Comparison of ENCODE assay signal across 9 cellular contexts in the genomic region with DNA sequence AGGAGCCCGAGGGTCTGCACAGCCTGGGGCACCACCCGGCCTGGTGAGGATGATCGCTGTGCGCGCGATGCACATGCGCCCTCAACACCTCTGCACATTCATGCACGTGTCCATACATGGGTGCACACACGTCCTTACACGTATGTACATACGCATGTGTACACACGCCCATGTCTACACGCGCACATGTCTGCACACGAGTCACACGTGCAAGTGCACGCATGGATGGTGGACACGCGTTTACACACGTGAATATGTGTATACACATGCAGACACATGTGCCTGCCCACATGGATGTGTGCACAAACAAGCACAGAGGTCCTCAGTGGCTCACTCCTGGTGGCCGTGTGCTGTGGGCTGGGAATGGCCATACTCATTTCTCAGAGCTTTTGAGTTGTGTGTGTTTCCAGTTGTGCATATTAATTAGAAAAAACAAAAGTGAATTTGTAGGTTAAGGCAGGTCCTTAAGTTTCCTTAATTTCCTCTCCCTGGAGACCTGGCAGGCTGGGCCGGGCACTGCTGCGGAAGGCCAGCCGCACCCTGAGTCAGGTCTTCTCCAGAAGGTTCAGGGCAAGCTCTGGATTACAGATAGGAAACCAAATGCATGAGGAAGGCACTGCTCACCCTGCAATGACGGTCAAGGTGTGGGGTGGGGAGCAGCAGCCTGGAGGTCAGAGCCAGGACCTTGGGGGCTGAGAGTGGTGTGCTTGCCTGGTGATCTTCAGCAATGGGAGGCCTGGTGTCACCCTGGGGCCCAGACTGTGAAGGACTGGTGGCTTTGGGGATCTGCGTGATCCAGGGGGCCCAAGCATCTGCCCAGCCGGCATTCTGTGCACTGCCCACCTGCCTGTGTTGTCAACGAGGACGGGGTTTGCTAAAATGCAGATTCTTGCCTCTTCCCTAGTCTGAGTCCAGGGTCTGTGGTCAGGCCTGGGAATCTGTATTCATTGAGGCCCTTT. TPM values are rescaled to one million over a fixed set of nuclear protein-coding genes. Genes with fewer than 3 reads are reported as not detected.
DNase-seq lines count a peak whose midpoint lies in the region; FAIRE-seq and TF ChIP-seq lines count a peak whose summit lies in the region.
"Had no signal": no experiment of that assay in that cellular context is flagged by ENCODE, and none has a peak within 500 bp of the region (broad histone marks: within the 10 kb centered on the region; RNA-seq: fewer than 3 reads in every experiment).

No MANE protein-coding gene starts in this region.

- TF ChIP-seq RAD21 in H1 (IDR thresholded peaks at IDR 0.05 in 1 of 2, conservative IDR thresholded peaks at IDR 0.05 in 1 of 2; ENCODE audit: low read depth in 2 of 2, low read length in 2 of 2): no peak

- TF ChIP-seq POLR2A in H1 (IDR thresholded peaks at IDR 0.05; ENCODE audit: control extremely low read depth in 1 of 2, low read depth in 2 of 2, low read length in 2 of 2): no peak

- H4K8ac ChIP-seq in H1 (ENCODE audit: extremely low read depth, insufficient read depth, low read length): peak overlapping the region; percentile 72; the same call in 1 of the 2 replicates

- H2BK5ac ChIP-seq in H1 (ENCODE audit: low read depth, low read length): peak overlapping the region; percentile 11; the same call in 1 of the 2 replicates

- H3K79me2 ChIP-seq in H1 (ENCODE audit: control insufficient read depth in 1 of 2, insufficient read depth in 2 of 2, low read length in 2 of 2): no peaks in the 10 kb centered on the region

- H3K4me3 ChIP-seq in H1 (ENCODE audit: extremely low read depth in 1 of 4, insufficient read depth in 2 of 4, low read depth in 3 of 4, low read length in 4 of 4) (0 out of 8 replicates have a peak overlapping the region, but pooled peaks of 1 of the 4 experiments have one; percentile 1), small intestine (ENCODE audit: low read depth in 1 of 2, low read length in 2 of 2) (no peak overlapping the region)

- 0 out of 2 replicates have a peak, but pooled peaks cover 2% of the 10 kb centered on the region for H3K79me1 ChIP-seq in H1 (ENCODE audit: low read depth, low read length)

- H3K4me1 Mint-ChIP-seq in activated CD4-positive, alpha-beta T cell treated with anti-CD3 and anti-CD28 coated beads, Interleukin-2, amount 10 ng/mL, durations not matched to agents 24 days and 14 days: peaks cover 20% of the 10 kb centered on the region
- H3K4me1 Mint-ChIP-seq: nephron had no signal

- peak overlapping the region; percentile 100 for H4K91ac ChIP-seq in H1 (replicated peaks; ENCODE audit: insufficient read length, low read length)

- H3K56ac ChIP-seq in H1 (replicated peaks; ENCODE audit: insufficient read length, low read depth, low read length): peak overlapping the region; percentile 52

- H3K36me3 Mint-ChIP-seq in activated CD4-positive, alpha-beta T cell treated with anti-CD3 and anti-CD28 coated beads, Interleukin-2, amount 10 ng/mL, durations not matched to agents 24 days and 14 days (ENCODE audit: low read depth): no peaks in the 10 kb centered on the region

- no peak for TF ChIP-seq EP300 in H1 (IDR thresholded peaks at IDR 0.05; ENCODE audit: borderline replicate concordance in 1 of 2, low read depth in 2 of 2, low read length in 2 of 2)

- FAIRE-seq in H1 (lab: Jason Lieb, UNC): no peak
- no peak for FAIRE-seq in small intestine (lab: Jason Lieb, UNC)

- peaks cover 6% of the 10 kb centered on the region for H3K23me2 ChIP-seq in H1 (ENCODE audit: low read depth, low read length)

- H3K27ac ChIP-seq in H1 (ENCODE audit: low read depth, low read length) (no peak overlapping the region), small intestine (ENCODE audit: low read depth in 1 of 2, low read length in 1 of 2) (no peak overlapping the region)

- H4K20me1 ChIP-seq in H1 (replicated peaks in 1 of 2; ENCODE audit: control insufficient read depth in 1 of 2, insufficient read depth in 2 of 2, low read length in 2 of 2): peaks cover 0 to 2% of the 10 kb centered on the region in 2 experiments

- H3K9ac ChIP-seq in H1 (replicated peaks in 1 of 4; ENCODE audit: extremely low read depth in 1 of 4, low read depth in 3 of 4, low read length in 3 of 4): no peak overlapping the region

- in situ Hi-C loops in G401 (cut with HindIII; ENCODE audit: low sequenced_read_pairs): no loop called here

- peak overlapping the region; percentile 38 for H2BK120ac ChIP-seq in H1 (replicated peaks; ENCODE audit: low read depth, low read length)

- H3K23ac ChIP-seq in H1 (ENCODE audit: insufficient read length): no peak overlapping the region

- H3K4me2 ChIP-seq in H1 (ENCODE audit: insufficient read depth in 1 of 2, low read depth in 2 of 2, low read length in 2 of 2): no peak overlapping the region; a peak in 1 of 4 replicates

- H3K27me3 Mint-ChIP-seq in activated CD4-positive, alpha-beta T cell treated with anti-CD3 and anti-CD28 coated beads, Interleukin-2, amount 10 ng/mL, durations not matched to agents 24 days and 14 days: no peaks in the 10 kb centered on the region

- CTCF ChIA-PET in H1 (lab: Charles Lee; ENCODE audit: partially characterized antibody): interaction anchor here (1.0 kb wide), 1 partner anchor 61 kb away, joined by 3 read pairs; no protein-coding TSS in a partner anchor

- intact Hi-C loops in activated CD4-positive, alpha-beta T cell treated with anti-CD3 and anti-CD28 coated beads, Interleukin-2, amount 10 ng/mL, durations not matched to agents 24 days and 14 days (cut with micrococcal nuclease): no loop called here

- H2AK5ac ChIP-seq in H1 (ENCODE audit: low read depth, low read length): peak overlapping the region; percentile 68; the same call in 1 of the 2 replicates

- DNase-seq in G401 (ENCODE audit: low spot score): peak; percentile 43
- DNase-seq in activated CD4-positive, alpha-beta T cell treated with anti-CD3 and anti-CD28 coated beads, Interleukin-2, amount 10 ng/mL, durations not matched to agents 24 days and 14 days: peak; percentile 81
- no peak for DNase-seq in H1 (ENCODE audit: low read depth in 1 of 2, low spot score in 2 of 2)
- peak; percentile 21 for DNase-seq in small intestine
- no peak for DNase-seq in AML-193 (lab: John Stamatoyannopoulos, UW)
- DNase-seq in NCI-H1105 (lab: John Stamatoyannopoulos, UW): no peak
- DNase-seq in NCI-H2196 treated with DMSO at 0.1 percent for 48 hours (lab: John Stamatoyannopoulos, UW; ENCODE audit: unreplicated experiment): no peak
- DNase-seq in epidermal melanocyte (ENCODE audit: insufficient read length, low spot score): no peak

- peak overlapping the region; percentile 14 for H2BK15ac ChIP-seq in H1 (ENCODE audit: low read length)

- POLR2A ChIA-PET in H1 (lab: Charles Lee; ENCODE audit: partially characterized antibody): interaction anchor here (1.3 kb wide), 1 partner anchor 31 kb away, joined by 3 read pairs; no protein-coding TSS in a partner anchor

- no peak overlapping the region for H3K27ac Mint-ChIP-seq in activated CD4-positive, alpha-beta T cell treated with anti-CD3 and anti-CD28 coated beads, Interleukin-2, amount 10 ng/mL, durations not matched to agents 24 days and 14 days

- H3K4me1 ChIP-seq in H1 (replicated peaks in 1 of 4; ENCODE audit: control insufficient read depth in 3 of 4, insufficient read depth in 4 of 4, low read length in 3 of 4) (peaks cover 0 to 9% (median 7%) of the 10 kb centered on the region in 4 experiments; a peak in 5 of 7 replicates), small intestine (ENCODE audit: control insufficient read depth in 2 of 2, insufficient read depth in 1 of 2, low read depth in 1 of 2, low read length in 1 of 2) (peaks cover 0 to 3% of the 10 kb centered on the region in 2 donors)

- H3K9me3 Mint-ChIP-seq in activated CD4-positive, alpha-beta T cell treated with anti-CD3 and anti-CD28 coated beads, Interleukin-2, amount 10 ng/mL, durations not matched to agents 24 days and 14 days: no peaks in the 10 kb centered on the region
- H3K9me3 Mint-ChIP-seq: nephron had no signal

- H2AFZ ChIP-seq in H1 (ENCODE audit: low read length): no peak overlapping the region; the same call in none of the 2 replicates

- H2BK12ac ChIP-seq in H1 (ENCODE audit: low read depth, low read length): peak overlapping the region; percentile 28; the same call in 1 of the 2 replicates

- H3K36me3 ChIP-seq in H1 (ENCODE audit: control insufficient read depth in 2 of 4, insufficient read depth in 4 of 4, low read length in 3 of 4): no peaks in the 10 kb centered on the region
- no peaks in the 10 kb centered on the region for H3K36me3 ChIP-seq in small intestine (ENCODE audit: control insufficient read depth in 2 of 2, insufficient read depth in 2 of 2, low read length in 2 of 2)

- no peak for TF ChIP-seq CTCF in H1 (IDR thresholded peaks at IDR 0.05; ENCODE audit: control extremely low read depth in 1 of 3, insufficient read depth in 1 of 3, low read depth in 1 of 3, low read length in 3 of 3)

- peaks cover 0 to 6% of the 10 kb centered on the region in 2 experiments; a peak in 3 of 4 replicates for H3K9me3 ChIP-seq in H1 (ENCODE audit: insufficient read depth in 2 of 2, low read depth in 1 of 2, low read length in 1 of 2)
- no peaks in the 10 kb centered on the region for H3K9me3 ChIP-seq in small intestine (ENCODE audit: control insufficient read depth, low read depth)

- no peak overlapping the region for H2BK20ac ChIP-seq in H1 (ENCODE audit: low read length)

- H3K27me3 ChIP-seq in H1 (replicated peaks in 1 of 4; ENCODE audit: control insufficient read depth in 3 of 4, extremely low read depth in 1 of 4, insufficient read depth in 3 of 4, low read length in 3 of 4): no peaks in the 10 kb centered on the region
- no peaks in the 10 kb centered on the region for H3K27me3 ChIP-seq in small intestine (ENCODE audit: control insufficient read depth in 2 of 2, insufficient read depth in 2 of 2, low read length in 2 of 2)

- no peak overlapping the region for H3K14ac ChIP-seq in H1 (ENCODE audit: insufficient read length)

- peak overlapping the region; percentile 100 for H3K4ac ChIP-seq in H1 (replicated peaks; ENCODE audit: insufficient read length, low read depth, low read length)

- H3K4me3 Mint-ChIP-seq in activated CD4-positive, alpha-beta T cell treated with anti-CD3 and anti-CD28 coated beads, Interleukin-2, amount 10 ng/mL, durations not matched to agents 24 days and 14 days: no peak overlapping the region

- no peak overlapping the region for H3K18ac ChIP-seq in H1 (ENCODE audit: extremely low read depth, low read length)

- no peak overlapping the region for H4K5ac ChIP-seq in H1 (ENCODE audit: insufficient read length, low read depth, low read length)

- 44% methylated on average over 29 of the region's 29 CpGs; no CpG with 5 or more reads in 1 of the 2 experiments for WGBS in H1 (ENCODE audit: extremely low coverage in 1 of 2, insufficient coverage in 1 of 2, insufficient read length in 1 of 2, insufficient replicate concordance in 2 of 2, low coverage in 1 of 2, low lambda C conversion rate in 2 of 2, missing lambda C conversion rate in 1 of 2), 2 experiments
- 40 to 45% (median 42%) methylated on average over 29 of the region's 29 CpGs for WGBS in small intestine, 3 donors

RNA-seq across cellular contexts. Expression of gene RNU6ATAC, which starts 1.3 kb away (rescaled TPM):
- total RNA-seq in G401 (2014; rRNA removed; shearing (Covaris generic)): not detected in 2 replicates
- total RNA-seq in activated CD4-positive, alpha-beta T cell treated with anti-CD3 and anti-CD28 coated beads, Interleukin-2, amount 10 ng/mL, durations not matched to agents 24 days and 14 days: 16.3 and 40.4 TPM in 2 replicates
- total RNA-seq in H1 (2021; fragmentation: NEBNext Ultra II Directional; extraction: Animal tissue kit (Norgen Biotek cat#: 25700)): 159 and 179 TPM in 2 replicates
- polyA plus RNA-seq in H1 (2011; rRNA removed): not detected in 2 replicates
- not detected for polyA plus RNA-seq in H1 (2011; cell fraction: cytosol; rRNA removed)
- not detected for polyA plus RNA-seq in H1 (2011; cell fraction: nucleus; rRNA removed)
- not detected in 4 replicates for polyA plus RNA-seq in H1 (2012, experiment 1 of 2)
- polyA plus RNA-seq in H1 (2012, experiment 2 of 2): not detected
- not detected for polyA plus RNA-seq in H1 (2013, experiment 1 of 2)
- polyA plus RNA-seq in H1 (2013, experiment 2 of 2): not detected
- polyA minus RNA-seq in H1 (2011; rRNA and poly(A)+ RNA removed): under 0.01 TPM in 2 replicates
- 3,004 TPM for polyA minus RNA-seq in H1 (2011; cell fraction: cytosol; rRNA and poly(A)+ RNA removed)
- polyA minus RNA-seq in H1 (2011; cell fraction: nucleus; rRNA and poly(A)+ RNA removed): under 0.01 TPM
- polyA plus RNA-seq in small intestine: not detected

RNA-seq across cellular contexts. Expression of gene WDR5, which starts 29.8 kb away (rescaled TPM):
- 33.5 and 42.5 TPM in 2 replicates for total RNA-seq in G401 (2014; rRNA removed; shearing (Covaris generic))
- total RNA-seq in activated CD4-positive, alpha-beta T cell treated with anti-CD3 and anti-CD28 coated beads, Interleukin-2, amount 10 ng/mL, durations not matched to agents 24 days and 14 days: 71.2 TPM in 2 replicates
- 68.1 and 69.7 TPM in 2 replicates for total RNA-seq in H1 (2021; fragmentation: NEBNext Ultra II Directional; extraction: Animal tissue kit (Norgen Biotek cat#: 25700))
- polyA plus RNA-seq in H1 (2011; rRNA removed) (38.4 and 60.6 TPM in 2 replicates), small intestine (10 to 100 TPM; 14.6 to 36.7 (median 19.7) TPM)
- polyA plus RNA-seq in H1 (2011; cell fraction: cytosol; rRNA removed): 56.9 TPM
- 76.4 TPM for polyA plus RNA-seq in H1 (2011; cell fraction: nucleus; rRNA removed)
- polyA plus RNA-seq in H1 (2012, experiment 1 of 2): 42.0 to 58.2 TPM (median 56.5 TPM) in 4 replicates
- 44.3 TPM for polyA plus RNA-seq in H1 (2012, experiment 2 of 2)
- 35.2 TPM for polyA plus RNA-seq in H1 (2013, experiment 1 of 2)
- polyA plus RNA-seq in H1 (2013, experiment 2 of 2): 36.8 TPM
- polyA minus RNA-seq in H1 (2011; rRNA and poly(A)+ RNA removed): 22.2 and 24.4 TPM in 2 replicates
- polyA minus RNA-seq in H1 (2011; cell fraction: cytosol; rRNA and poly(A)+ RNA removed): 25.7 TPM
- 26.3 TPM for polyA minus RNA-seq in H1 (2011; cell fraction: nucleus; rRNA and poly(A)+ RNA removed)

Comparison
In these comparisons a context has a peak if more than half of its experiments do, and no peak if none do; other contexts are left out.
1. DNase-seq: peak in G401 (single experiment), activated CD4-positive, alpha-beta T cell treated with anti-CD3 and anti-CD28 coated beads, Interleukin-2, amount 10 ng/mL, durations not matched to agents 24 days and 14 days (single experiment) and small intestine (single experiment); none in H1 (0 of 2), AML-193 (0 of 2), NCI-H1105 (single experiment), NCI-H2196 treated with DMSO at 0.1 percent for 48 hours (single experiment) and epidermal melanocyte (single experiment).
2. RNA of gene RNU6ATAC, which starts 1.3 kb away (total RNA-seq): 159 to 179 TPM in H1 and 16.3 to 40.4 TPM in activated CD4-positive, alpha-beta T cell treated with anti-CD3 and anti-CD28 coated beads, Interleukin-2, amount 10 ng/mL, durations not matched to agents 24 days and 14 days; not detected in G401; every median in the first group is over 10 times any median in the second.